In the genomic region with DNA sequence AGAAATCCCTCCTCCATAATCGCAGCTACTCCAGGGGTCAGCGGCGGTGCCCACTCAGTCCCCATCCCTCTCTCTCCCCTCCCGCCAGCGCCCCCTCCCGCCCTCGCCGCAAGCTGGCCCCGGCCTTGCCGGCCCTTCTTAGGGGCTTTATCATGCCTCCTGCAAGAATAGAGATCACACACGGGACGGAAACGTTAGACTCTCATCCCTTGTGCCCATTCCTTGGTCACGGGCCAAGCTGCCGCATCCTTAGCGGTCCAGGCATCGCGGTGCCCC, we compare ENCODE assay signal across 9 cellular contexts. TPM values are rescaled to one million over a fixed set of nuclear protein-coding genes. Genes with fewer than 3 reads are reported as not detected.
DNase-seq lines count a peak whose midpoint lies in the region; ATAC-seq, FAIRE-seq and TF ChIP-seq lines count a peak whose summit lies in the region.
"Had no signal": no experiment of that assay in that cellular context is flagged by ENCODE, and none has a peak within 500 bp of the region (broad histone marks: within the 10 kb centered on the region; RNA-seq: fewer than 3 reads in every experiment).

No MANE protein-coding gene starts in this region.

- no peak overlapping the region for H2BK15ac ChIP-seq in H1 (ENCODE audit: low read length)

- no peaks in the 10 kb centered on the region for H3K36me3 ChIP-seq in H1 (ENCODE audit: control insufficient read depth in 2 of 4, insufficient read depth in 4 of 4, low read length in 3 of 4)
- no peaks in the 10 kb centered on the region for H3K36me3 ChIP-seq in neural progenitor cell

- TF ChIP-seq CTCF in H1 (IDR thresholded peaks at IDR 0.05; ENCODE audit: control extremely low read depth in 1 of 3, insufficient read depth in 1 of 3, low read depth in 1 of 3, low read length in 3 of 3) (no peak), neural progenitor cell (IDR thresholded peaks at IDR 0.05) (no peak), foreskin keratinocyte (conservative IDR thresholded peaks at IDR 0.05) (no peak)

- no peak for TF ChIP-seq POLR2A in H1 (IDR thresholded peaks at IDR 0.05; ENCODE audit: control extremely low read depth in 1 of 2, low read depth in 2 of 2, low read length in 2 of 2)

- H3K4me1 ChIP-seq in H1 (replicated peaks in 1 of 4; ENCODE audit: control insufficient read depth in 3 of 4, insufficient read depth in 4 of 4, low read length in 3 of 4) (peaks cover 10 to 15% (median 12%) of the 10 kb centered on the region in 4 experiments), neural progenitor cell (peaks cover 22% of the 10 kb centered on the region), foreskin keratinocyte (peaks cover 10% of the 10 kb centered on the region)

- H3K14ac ChIP-seq in H1 (ENCODE audit: insufficient read length), result no peak overlapping the region

- H3K56ac ChIP-seq in H1 (replicated peaks; ENCODE audit: insufficient read length, low read depth, low read length), result no peak overlapping the region

- H2AK5ac ChIP-seq in H1 (ENCODE audit: low read depth, low read length), result no peak overlapping the region

- peaks cover 1% of the 10 kb centered on the region for H3K36me3 Mint-ChIP-seq in neural progenitor cell

- peaks cover 30% of the 10 kb centered on the region for H3F3A ChIP-seq in neural progenitor cell (ENCODE audit: low read depth)

- peak overlapping the region; percentile 96 for H3K4me3 Mint-ChIP-seq in neural progenitor cell

- H4K5ac ChIP-seq in H1 (ENCODE audit: insufficient read length, low read depth, low read length), result no peak overlapping the region

- H3K9ac ChIP-seq in H1 (replicated peaks in 1 of 4; ENCODE audit: extremely low read depth in 1 of 4, low read depth in 3 of 4, low read length in 3 of 4) (no peak overlapping the region), neural progenitor cell (no peak overlapping the region)

- no peak overlapping the region for H3K4ac ChIP-seq in H1 (replicated peaks; ENCODE audit: insufficient read length, low read depth, low read length)

- ATAC-seq in GM18909 (IDR thresholded peaks at IDR 0.05; ENCODE audit: poor library complexity, unreplicated experiment) (peak; percentile 1), GM21423 (IDR thresholded peaks at IDR 0.05; ENCODE audit: unreplicated experiment) (no peak), GM21390 (IDR thresholded peaks at IDR 0.05; ENCODE audit: unreplicated experiment) (no peak), foreskin keratinocyte (no peak), GM21526 (IDR thresholded peaks at IDR 0.05; ENCODE audit: low FRiP score, unreplicated experiment) (no peak)

- peaks cover 0 to 2% of the 10 kb centered on the region in 2 experiments for H4K20me1 ChIP-seq in H1 (replicated peaks in 1 of 2; ENCODE audit: control insufficient read depth in 1 of 2, insufficient read depth in 2 of 2, low read length in 2 of 2)
- H4K20me1 ChIP-seq in neural progenitor cell (ENCODE audit: low read depth), result no peaks in the 10 kb centered on the region

- no peak overlapping the region for H4K8ac ChIP-seq in H1 (ENCODE audit: extremely low read depth, insufficient read depth, low read length)

- no peak overlapping the region for H2BK120ac ChIP-seq in H1 (replicated peaks; ENCODE audit: low read depth, low read length)

- H3K9me3 Mint-ChIP-seq in neural progenitor cell, result no peaks in the 10 kb centered on the region

- H3K27ac ChIP-seq in H1 (ENCODE audit: low read depth, low read length) (no peak overlapping the region), neural progenitor cell (no peak overlapping the region), foreskin keratinocyte (no peak overlapping the region)

- no peak for TF ChIP-seq RAD21 in Ishikawa (IDR thresholded peaks at IDR 0.05; ENCODE audit: low read depth)
- no peak for TF ChIP-seq RAD21 in H1 (IDR thresholded peaks at IDR 0.05 in 1 of 2, conservative IDR thresholded peaks at IDR 0.05 in 1 of 2; ENCODE audit: low read depth in 2 of 2, low read length in 2 of 2)

- 7% methylated on average over 15 of the region's 18 CpGs; no CpG with 5 or more reads in 1 of the 2 experiments for WGBS in H1 (ENCODE audit: extremely low coverage in 1 of 2, insufficient coverage in 1 of 2, insufficient read length in 1 of 2, insufficient replicate concordance in 2 of 2, low coverage in 1 of 2, low lambda C conversion rate in 2 of 2, missing lambda C conversion rate in 1 of 2), 2 experiments

- H2AFZ ChIP-seq in H1 (ENCODE audit: low read length), result no peak overlapping the region
- H2AFZ ChIP-seq in neural progenitor cell (replicated peaks), result peak overlapping the region; percentile 88

- H3K79me2 ChIP-seq in H1 (ENCODE audit: control insufficient read depth in 1 of 2, insufficient read depth in 2 of 2, low read length in 2 of 2) (peaks cover 0 to 13% of the 10 kb centered on the region in 2 experiments; a peak in 2 of 4 replicates), neural progenitor cell (ENCODE audit: low read depth) (peaks cover 24% of the 10 kb centered on the region)

- H3K27ac Mint-ChIP-seq in neural progenitor cell, result peak overlapping the region; percentile 79

- H3K4me1 Mint-ChIP-seq in neural progenitor cell, result peaks cover 62% of the 10 kb centered on the region

- H3K18ac ChIP-seq in H1 (ENCODE audit: extremely low read depth, low read length), result peak overlapping the region; percentile 68; the same call in 1 of the 2 replicates

- H4K91ac ChIP-seq in H1 (replicated peaks; ENCODE audit: insufficient read length, low read length), result no peak overlapping the region

- H3K27me3 Mint-ChIP-seq in neural progenitor cell (ENCODE audit: insufficient read depth, low read depth), result peaks cover 15% of the 10 kb centered on the region

- H2BK12ac ChIP-seq in H1 (ENCODE audit: low read depth, low read length), result peak overlapping the region; percentile 19; the same call in 1 of the 2 replicates

- TF ChIP-seq EP300 in Ishikawa (IDR thresholded peaks at IDR 0.05; ENCODE audit: borderline replicate concordance), result no peak; the same call in 1 of the 2 replicates
- TF ChIP-seq EP300 in H1 (IDR thresholded peaks at IDR 0.05; ENCODE audit: borderline replicate concordance in 1 of 2, low read depth in 2 of 2, low read length in 2 of 2), result no peak

- POLR2A ChIA-PET in H1 (lab: Charles Lee; ENCODE audit: partially characterized antibody), result interaction anchor here (0.8 to 27.1 kb wide), 11 partner anchors 10 to 368 kb away, joined by 3 to 457 read pairs (median 14); a partner anchor contains a TSS

- H2BK5ac ChIP-seq in H1 (ENCODE audit: low read depth, low read length), result no peak overlapping the region

- no peak for FAIRE-seq in H1 (lab: Jason Lieb, UNC)

- CTCF ChIA-PET in H1 (lab: Charles Lee; ENCODE audit: partially characterized antibody), result interaction anchor here (0.5 to 32.9 kb wide), 33 partner anchors 8 to 653 kb away, joined by 3 to 625 read pairs (median 4); a partner anchor contains a TSS

- H3K4me2 ChIP-seq in H1 (ENCODE audit: insufficient read depth in 1 of 2, low read depth in 2 of 2, low read length in 2 of 2) (peak overlapping the region; percentile 68 to 71), neural progenitor cell (peak overlapping the region; percentile 71)

- no peak for DNase-seq in H1 (ENCODE audit: low read depth in 1 of 2, low spot score in 2 of 2)
- DNase-seq in neural progenitor cell (ENCODE audit: low spot score), result no peak
- no peak for DNase-seq in foreskin keratinocyte

- H3K23ac ChIP-seq in H1 (ENCODE audit: insufficient read length), result no peak overlapping the region

- H3K4me3 ChIP-seq in H1 (ENCODE audit: extremely low read depth in 1 of 4, insufficient read depth in 2 of 4, low read depth in 3 of 4, low read length in 4 of 4) (peak overlapping the region; percentile 6 to 55 (median 20); a peak in 5 of 8 replicates), neural progenitor cell (peak overlapping the region; percentile 43)

- no peak overlapping the region for H2BK20ac ChIP-seq in H1 (ENCODE audit: low read length)

- peaks cover 8% of the 10 kb centered on the region for H3K23me2 ChIP-seq in H1 (ENCODE audit: low read depth, low read length)

- H3K27me3 ChIP-seq in H1 (replicated peaks in 1 of 4; ENCODE audit: control insufficient read depth in 3 of 4, extremely low read depth in 1 of 4, insufficient read depth in 3 of 4, low read length in 3 of 4) (no peaks in the 10 kb centered on the region), neural progenitor cell (no peaks in the 10 kb centered on the region), foreskin keratinocyte (no peaks in the 10 kb centered on the region)

- H3K79me1 ChIP-seq in H1 (ENCODE audit: low read depth, low read length), result no peaks in the 10 kb centered on the region; the same call in 1 of the 2 replicates

- no peaks in the 10 kb centered on the region for H3K9me3 ChIP-seq in H1 (ENCODE audit: insufficient read depth in 2 of 2, low read depth in 1 of 2, low read length in 1 of 2)
- H3K9me3 ChIP-seq in neural progenitor cell (ENCODE audit: low read depth), result no peaks in the 10 kb centered on the region

RNA-seq across cellular contexts. Expression of a gene that starts 0.7 kb away (rescaled TPM):
- total RNA-seq in H1 (2021; fragmentation: NEBNext Ultra II Directional; extraction: Animal tissue kit (Norgen Biotek cat#: 25700)), result 38.5 and 40.1 TPM in 2 replicates
- polyA plus RNA-seq in H1 (2011; rRNA removed) (84.3 and 102 TPM in 2 replicates), foreskin keratinocyte (60.8 and 61.5 TPM in 2 replicates)
- 79.1 TPM for polyA plus RNA-seq in H1 (2011; cell fraction: cytosol; rRNA removed)
- polyA plus RNA-seq in H1 (2011; cell fraction: nucleus; rRNA removed), result 51.9 TPM
- polyA plus RNA-seq in H1 (2012, experiment 1 of 2), result 47.2 to 55.2 TPM (median 54.2 TPM) in 4 replicates
- polyA plus RNA-seq in H1 (2012, experiment 2 of 2), result 82.9 TPM
- polyA plus RNA-seq in H1 (2013, experiment 1 of 2), result 70.4 TPM
- polyA plus RNA-seq in H1 (2013, experiment 2 of 2), result 71.0 TPM
- 22.0 and 26.2 TPM in 2 replicates for polyA minus RNA-seq in H1 (2011; rRNA and poly(A)+ RNA removed)
- 15.9 TPM for polyA minus RNA-seq in H1 (2011; cell fraction: cytosol; rRNA and poly(A)+ RNA removed)
- 20.6 TPM for polyA minus RNA-seq in H1 (2011; cell fraction: nucleus; rRNA and poly(A)+ RNA removed)
- total RNA-seq in neural progenitor cell (ENCODE audit: low replicate concordance) (15.3 and 22.7 TPM in 2 replicates), foreskin keratinocyte (42.7 and 44.0 TPM in 2 replicates)

RNA-seq across cellular contexts. Expression of a gene that starts 7.5 kb away (rescaled TPM):
- 0.74 and 1.2 TPM in 2 replicates for total RNA-seq in H1 (2021; fragmentation: NEBNext Ultra II Directional; extraction: Animal tissue kit (Norgen Biotek cat#: 25700))
- polyA plus RNA-seq in H1 (2011; rRNA removed) (0.45 and 0.53 TPM in 2 replicates), foreskin keratinocyte (0.09 and 0.17 TPM in 2 replicates)
- 0.88 TPM for polyA plus RNA-seq in H1 (2011; cell fraction: cytosol; rRNA removed)
- polyA plus RNA-seq in H1 (2011; cell fraction: nucleus; rRNA removed), result 1.1 TPM
- polyA plus RNA-seq in H1 (2012, experiment 1 of 2), result 0.65 to 1.2 TPM (median 0.89 TPM) in 4 replicates
- 0.84 TPM for polyA plus RNA-seq in H1 (2012, experiment 2 of 2)
- polyA plus RNA-seq in H1 (2013, experiment 1 of 2), result 0.14 TPM
- polyA plus RNA-seq in H1 (2013, experiment 2 of 2), result 0.15 TPM
- polyA minus RNA-seq in H1 (2011; rRNA and poly(A)+ RNA removed), result 0.71 and 3.5 TPM in 2 replicates
- not detected for polyA minus RNA-seq in H1 (2011; cell fraction: cytosol; rRNA and poly(A)+ RNA removed)
- polyA minus RNA-seq in H1 (2011; cell fraction: nucleus; rRNA and poly(A)+ RNA removed), result 1.00 TPM
- total RNA-seq in neural progenitor cell (ENCODE audit: low replicate concordance) (1.4 TPM in 1 of 2 replicates, not detected in the other), foreskin keratinocyte (0.11 and 0.14 TPM in 2 replicates)
- total RNA-seq: RPMI7951 had no signal

RNA-seq across cellular contexts. Expression of a gene that starts 26.2 kb away (rescaled TPM):
- 128 and 140 TPM in 2 replicates for total RNA-seq in H1 (2021; fragmentation: NEBNext Ultra II Directional; extraction: Animal tissue kit (Norgen Biotek cat#: 25700))
- polyA plus RNA-seq in H1 (2011; rRNA removed) (130 and 134 TPM in 2 replicates), foreskin keratinocyte (53.4 and 59.7 TPM in 2 replicates)
- 108 TPM for polyA plus RNA-seq in H1 (2011; cell fraction: cytosol; rRNA removed)
- 163 TPM for polyA plus RNA-seq in H1 (2011; cell fraction: nucleus; rRNA removed)
- 129 to 179 TPM (median 144 TPM) in 4 replicates for polyA plus RNA-seq in H1 (2012, experiment 1 of 2)
- 124 TPM for polyA plus RNA-seq in H1 (2012, experiment 2 of 2)
- polyA plus RNA-seq in H1 (2013, experiment 1 of 2), result 78.3 TPM
- 77.3 TPM for polyA plus RNA-seq in H1 (2013, experiment 2 of 2)
- polyA minus RNA-seq in H1 (2011; rRNA and poly(A)+ RNA removed), result 188 TPM in 2 replicates
- polyA minus RNA-seq in H1 (2011; cell fraction: cytosol; rRNA and poly(A)+ RNA removed), result 160 TPM
- 105 TPM for polyA minus RNA-seq in H1 (2011; cell fraction: nucleus; rRNA and poly(A)+ RNA removed)
- total RNA-seq in neural progenitor cell (ENCODE audit: low replicate concordance) (121 and 209 TPM in 2 replicates), foreskin keratinocyte (99.8 and 102 TPM in 2 replicates)

RNA-seq across cellular contexts. Expression of a gene that starts 54.0 kb away (rescaled TPM):
- 1.9 and 2.4 TPM in 2 replicates for total RNA-seq in H1 (2021; fragmentation: NEBNext Ultra II Directional; extraction: Animal tissue kit (Norgen Biotek cat#: 25700))
- 3.3 and 4.4 TPM in 2 replicates for polyA plus RNA-seq in H1 (2011; rRNA removed)
- polyA plus RNA-seq in H1 (2011; cell fraction: cytosol; rRNA removed), result 3.1 TPM
- polyA plus RNA-seq in H1 (2011; cell fraction: nucleus; rRNA removed), result 7.1 TPM
- 3.3 to 4.8 TPM (median 4.1 TPM) in 4 replicates for polyA plus RNA-seq in H1 (2012, experiment 1 of 2)
- polyA plus RNA-seq in H1 (2012, experiment 2 of 2), result 2.2 TPM
- 2.1 TPM for polyA plus RNA-seq in H1 (2013, experiment 1 of 2)
- polyA plus RNA-seq in H1 (2013, experiment 2 of 2), result 2.3 TPM
- 2.6 and 2.9 TPM in 2 replicates for polyA minus RNA-seq in H1 (2011; rRNA and poly(A)+ RNA removed)
- 1.0 TPM for polyA minus RNA-seq in H1 (2011; cell fraction: cytosol; rRNA and poly(A)+ RNA removed)
- polyA minus RNA-seq in H1 (2011; cell fraction: nucleus; rRNA and poly(A)+ RNA removed), result 4.3 TPM
- total RNA-seq in neural progenitor cell (ENCODE audit: low replicate concordance), result 2.5 and 5.6 TPM in 2 replicates
- 3.3 and 4.3 TPM in 2 replicates for total RNA-seq in foreskin keratinocyte
- 4.3 and 5.6 TPM in 2 replicates for polyA plus RNA-seq in foreskin keratinocyte

RNA-seq across cellular contexts. Expression of a gene that starts 55.8 kb away (rescaled TPM):
- 58.5 and 69.2 TPM in 2 replicates for total RNA-seq in H1 (2021; fragmentation: NEBNext Ultra II Directional; extraction: Animal tissue kit (Norgen Biotek cat#: 25700))
- polyA plus RNA-seq in H1 (2011; rRNA removed), result 75.8 and 119 TPM in 2 replicates
- 67.9 TPM for polyA plus RNA-seq in H1 (2011; cell fraction: cytosol; rRNA removed)
- 66.1 TPM for polyA plus RNA-seq in H1 (2011; cell fraction: nucleus; rRNA removed)
- polyA plus RNA-seq in H1 (2012, experiment 1 of 2), result 49.6 to 66.4 TPM (median 60.5 TPM) in 4 replicates
- polyA plus RNA-seq in H1 (2012, experiment 2 of 2), result 37.1 TPM
- 49.5 TPM for polyA plus RNA-seq in H1 (2013, experiment 1 of 2)
- 56.9 TPM for polyA plus RNA-seq in H1 (2013, experiment 2 of 2)
- 146 TPM in 2 replicates for polyA minus RNA-seq in H1 (2011; rRNA and poly(A)+ RNA removed)
- polyA minus RNA-seq in H1 (2011; cell fraction: cytosol; rRNA and poly(A)+ RNA removed), result 36.5 TPM
- polyA minus RNA-seq in H1 (2011; cell fraction: nucleus; rRNA and poly(A)+ RNA removed), result 80.0 TPM
- total RNA-seq in neural progenitor cell (ENCODE audit: low replicate concordance), result 44.2 and 48.0 TPM in 2 replicates
- 35.9 and 38.9 TPM in 2 replicates for total RNA-seq in foreskin keratinocyte
- 40.6 and 42.6 TPM in 2 replicates for polyA plus RNA-seq in foreskin keratinocyte
